ENCODE assay signal across 22 cellular contexts in genomic region chr12:132773077-132774020, GRCh38. TPM values are rescaled to one million over a fixed set of nuclear protein-coding genes. Genes with fewer than 3 reads are reported as not detected.
DNase-seq lines count a peak whose midpoint lies in the region; ATAC-seq and TF ChIP-seq lines count a peak whose summit lies in the region.
"Had no signal": no experiment of that assay in that cellular context is flagged by ENCODE, and none has a peak within 500 bp of the region (broad histone marks: within the 10 kb centered on the region; RNA-seq: fewer than 3 reads in every experiment).

No MANE protein-coding gene starts in this region.

- peak overlapping the region; percentile 9; the same call in 1 of the 2 replicates for H3K4me2 ChIP-seq in OCI-LY1 (ENCODE audit: low read length)

- H3K27ac ChIP-seq in OCI-LY1 (ENCODE audit: low read depth, low read length, poor library complexity, severe bottlenecking) = peak overlapping the region; percentile 99
- H3K27ac ChIP-seq: psoas muscle, thoracic aorta had no signal

- peak; percentile 27 for ATAC-seq in stimulated activated naive CD8-positive, alpha-beta T cell treated with anti-CD3 and anti-CD28 coated beads, Interleukin-15, amount 100 ng/mL, for 72 hours
- ATAC-seq in stimulated activated naive CD8-positive, alpha-beta T cell treated with anti-CD3 and anti-CD28 coated beads, Interleukin-15, Interleukin-2, amounts not matched to agents 100 U/mL and 50 U/mL, for 24 hours = no peak
- ATAC-seq in naive B cell (ENCODE audit: low read depth in 2 of 2) = no peak
- no peak for ATAC-seq in HG03442 (IDR thresholded peaks at IDR 0.05; ENCODE audit: unreplicated experiment)
- ATAC-seq: psoas muscle had no signal

- no peak for DNase-seq in stimulated activated naive CD8-positive, alpha-beta T cell treated with anti-CD3 and anti-CD28 coated beads, Interleukin-15, amount 100 ng/mL, for 72 hours
- DNase-seq in stimulated activated naive CD8-positive, alpha-beta T cell treated with anti-CD3 and anti-CD28 coated beads, Interleukin-15, Interleukin-2, amounts not matched to agents 100 U/mL and 50 U/mL, for 24 hours = no peak
- no peak for DNase-seq in naive B cell
- DNase-seq in UCSD-AML1 (lab: John Stamatoyannopoulos, UW; ENCODE audit: unreplicated experiment) = no peak
- no peak for DNase-seq in GDM1 (lab: John Stamatoyannopoulos, UW)
- DNase-seq: activated CD4-positive, alpha-beta T cell treated with anti-CD3 and anti-CD28 coated beads for 48 hours; DMS153; effector CD8-positive, alpha-beta T cell; erythroblast; Karpas-422; mammary epithelial cell; NCI-H510A; psoas muscle; SIG-M5; T-helper 1 cell had no signal

- H3K27ac Mint-ChIP-seq in stimulated activated naive CD8-positive, alpha-beta T cell treated with anti-CD3 and anti-CD28 coated beads, Interleukin-15, amount 100 ng/mL, for 72 hours = peak overlapping the region; percentile 61 to 65
- H3K27ac Mint-ChIP-seq in naive B cell = peak overlapping the region; percentile 94 to 99 (median 97)
- H3K27ac Mint-ChIP-seq: activated T-helper 2 cell treated with anti-CD3 and anti-CD28 coated beads, Interferon-gamma antibody, Interleukin-2, Interleukin-4, amounts not matched to agents 10 μg/mL and 5 μg/mL and 100 μg/mL, durations not matched to agents 14 hours and 24 hours and 36 hours had no signal

- H3K9me3 Mint-ChIP-seq in stimulated activated naive CD8-positive, alpha-beta T cell treated with anti-CD3 and anti-CD28 coated beads, Interleukin-15, amount 100 ng/mL, for 72 hours = no peaks in the 10 kb centered on the region
- H3K9me3 Mint-ChIP-seq in naive B cell = no peaks in the 10 kb centered on the region
- H3K9me3 Mint-ChIP-seq: activated T-helper 2 cell treated with anti-CD3 and anti-CD28 coated beads, Interferon-gamma antibody, Interleukin-2, Interleukin-4, amounts not matched to agents 10 μg/mL and 5 μg/mL and 100 μg/mL, durations not matched to agents 14 hours and 24 hours and 36 hours; CD8-positive, alpha-beta memory T cell had no signal

- peaks cover 69% of the 10 kb centered on the region for H3K36me3 ChIP-seq in OCI-LY1 (ENCODE audit: insufficient read depth, low read length)

- no peaks in the 10 kb centered on the region for H4K20me1 ChIP-seq in OCI-LY1 (ENCODE audit: insufficient read depth, low read length)

- no peak overlapping the region; the same call in 1 of the 2 replicates for H3K9ac ChIP-seq in OCI-LY1 (ENCODE audit: low read length)

- peaks cover 20% of the 10 kb centered on the region for H3F3A ChIP-seq in OCI-LY1 (ENCODE audit: insufficient read depth, low read length)

- H3K4me3 Mint-ChIP-seq in stimulated activated naive CD8-positive, alpha-beta T cell treated with anti-CD3 and anti-CD28 coated beads, Interleukin-15, amount 100 ng/mL, for 72 hours = no peak overlapping the region
- peak overlapping the region in 7 of 8 donors; percentile 52 to 85 (median 68) for H3K4me3 Mint-ChIP-seq in naive B cell
- H3K4me3 Mint-ChIP-seq: CD8-positive, alpha-beta memory T cell had no signal

- H3K4me3 ChIP-seq in OCI-LY1 (ENCODE audit: low read depth, low read length, poor library complexity, severe bottlenecking) = no peak overlapping the region
- H3K4me3 ChIP-seq: Peyer's patch, psoas muscle, thoracic aorta had no signal

- no peak overlapping the region for H2AFZ ChIP-seq in OCI-LY1 (ENCODE audit: low read length)

- H3K27me3 ChIP-seq in OCI-LY1 (ENCODE audit: insufficient read depth, low read length) = no peaks in the 10 kb centered on the region
- H3K27me3 ChIP-seq: neutrophil, Peyer's patch had no signal

- no peaks in the 10 kb centered on the region for H3K9me2 ChIP-seq in OCI-LY1 (ENCODE audit: low read depth, low read length)

- H3K79me2 ChIP-seq in OCI-LY1 (ENCODE audit: insufficient read depth, low read length) = no peaks in the 10 kb centered on the region

- H3K4me1 Mint-ChIP-seq in stimulated activated naive CD8-positive, alpha-beta T cell treated with anti-CD3 and anti-CD28 coated beads, Interleukin-15, amount 100 ng/mL, for 72 hours = peaks cover 64% of the 10 kb centered on the region
- peaks cover 24 to 67% (median 54%) of the 10 kb centered on the region in 3 donors for H3K4me1 Mint-ChIP-seq in naive B cell

- no peak for TF ChIP-seq CTCF in OCI-LY1 (IDR thresholded peaks at IDR 0.05; ENCODE audit: low read length)

- H3K27me3 Mint-ChIP-seq in stimulated activated naive CD8-positive, alpha-beta T cell treated with anti-CD3 and anti-CD28 coated beads, Interleukin-15, amount 100 ng/mL, for 72 hours = no peaks in the 10 kb centered on the region
- H3K27me3 Mint-ChIP-seq in naive B cell = no peaks in the 10 kb centered on the region
- H3K27me3 Mint-ChIP-seq: CD8-positive, alpha-beta memory T cell had no signal

- H3K36me3 Mint-ChIP-seq in naive B cell = no peaks in the 10 kb centered on the region

- no peaks in the 10 kb centered on the region for H3K9me3 ChIP-seq in OCI-LY1 (ENCODE audit: low read length)
- H3K9me3 ChIP-seq: neutrophil, Peyer's patch, psoas muscle, thoracic aorta had no signal

- peaks cover 59% of the 10 kb centered on the region for H3K4me1 ChIP-seq in OCI-LY1 (ENCODE audit: insufficient read depth, low read length, severe bottlenecking)

RNA-seq across cellular contexts. Expression of gene ANKLE2, which starts 11.7 kb away (rescaled TPM):
- polyA plus RNA-seq in naive B cell (ENCODE audit: low read depth in 6 of 6) = 10 to 100 TPM; 17.4 to 41.3 (median 27.8) TPM

RNA-seq across cellular contexts. Expression of gene GOLGA3, which starts 55.3 kb away (rescaled TPM):
- 10 to 100 TPM in 1 of 6 donors, 1 to 10 TPM in 4, under 1 TPM in 1; 0.17 to 13.6 (median 4.8) TPM for polyA plus RNA-seq in naive B cell (ENCODE audit: low read depth in 6 of 6)

Comparison
In these comparisons a context has a peak if more than half of its experiments do, and no peak if none do; other contexts are left out.
1. H3K4me3 Mint-ChIP-seq: peak in naive B cell (7 of 8); none in stimulated activated naive CD8-positive, alpha-beta T cell treated with anti-CD3 and anti-CD28 coated beads, Interleukin-15, amount 100 ng/mL, for 72 hours (0 of 2).